ENCODE assay signal across 8 cellular contexts in genomic region chr1:83163870-83164475, GRCh38.
DNase-seq lines count a peak whose midpoint lies in the region; TF ChIP-seq lines count a peak whose summit lies in the region.
"Not testable (repeated sequence)": the region's sequence is repeated elsewhere in the genome, so short reads cannot be mapped to it uniquely, and the experiment has no call there.

No MANE protein-coding gene starts in this region.

- not testable (repeated sequence) for H3K27me3 Mint-ChIP-seq in MCF 10A (ENCODE audit: insufficient read depth, unreplicated experiment)

- H3K36me3 Mint-ChIP-seq in MCF 10A (ENCODE audit: insufficient read depth, unreplicated experiment) = not testable (repeated sequence)

- not testable (repeated sequence) for TF ChIP-seq CTCF in RWPE1 (conservative IDR thresholded peaks at IDR 0.05; ENCODE audit: low read depth); MCF 10A (IDR thresholded peaks at IDR 0.05; ENCODE audit: unreplicated experiment); fibroblast of the aortic adventitia (IDR thresholded peaks at IDR 0.05; ENCODE audit: insufficient read depth, low read length)

- not testable (repeated sequence) for H3K4me1 Mint-ChIP-seq in MCF 10A (ENCODE audit: insufficient read depth, unreplicated experiment)

- DNase-seq in A172 (ENCODE audit: low spot score) (peak; percentile 22), DMS53 (lab: John Stamatoyannopoulos, UW) (peak; percentile 8), HT-29 (ENCODE audit: low spot score) (peak; percentile 30), NCI-H69 (lab: John Stamatoyannopoulos, UW) (peak; percentile 91), RWPE1 (ENCODE audit: low spot score) (peak; percentile 4), MCF 10A (ENCODE audit: unreplicated experiment) (peak; percentile 57), fibroblast of the aortic adventitia (ENCODE audit: low read depth) (peak; percentile 43), occipital lobe (lab: John Stamatoyannopoulos, UW) (peak; percentile 2)

- peak overlapping the region; percentile 5 for H3K27ac Mint-ChIP-seq in MCF 10A (ENCODE audit: low read depth, unreplicated experiment)

- not testable (repeated sequence) for H3K9me3 Mint-ChIP-seq in MCF 10A (ENCODE audit: unreplicated experiment)

- intact Hi-C loops in MCF 10A (cut with micrococcal nuclease) = not testable (repeated sequence)

- CTCF ChIA-PET in RWPE1 (lab: Yijun Ruan, JAX) = not testable (repeated sequence)
- CTCF ChIA-PET in MCF 10A (lab: Yijun Ruan, JAX) = interaction anchor here (0.6 kb wide), 1 partner anchor 466 kb away, joined by 3 read pairs; no protein-coding TSS in a partner anchor

- POLR2A ChIA-PET in RWPE1 (lab: Yijun Ruan, JAX; ENCODE audit: low non-redundant PET); MCF 10A (lab: Yijun Ruan, JAX): not testable (repeated sequence)

- H3K4me3 Mint-ChIP-seq in MCF 10A (ENCODE audit: unreplicated experiment) = not testable (repeated sequence)

- BruUV-seq in MCF 10A (replicated peaks; lab: Mats Ljungman, UMichigan) = not testable (repeated sequence)

- H3K27ac ChIP-seq in RWPE1 = not testable (repeated sequence)

- H3K4me3 ChIP-seq in fibroblast of the aortic adventitia (ENCODE audit: low read depth, low read length) = not testable (repeated sequence)

Comparison
In these comparisons a context has a peak if more than half of its experiments do, and no peak if none do; other contexts are left out.
1. DNase-seq: peak in every context shown above with its lines; median percentile 91 in NCI-H69; 57 in MCF 10A; 43 in fibroblast of the aortic adventitia; 30 in HT-29; 22 in A172; 8 in DMS53; 4 in RWPE1; 2 in occipital lobe.